In the genomic region with DNA sequence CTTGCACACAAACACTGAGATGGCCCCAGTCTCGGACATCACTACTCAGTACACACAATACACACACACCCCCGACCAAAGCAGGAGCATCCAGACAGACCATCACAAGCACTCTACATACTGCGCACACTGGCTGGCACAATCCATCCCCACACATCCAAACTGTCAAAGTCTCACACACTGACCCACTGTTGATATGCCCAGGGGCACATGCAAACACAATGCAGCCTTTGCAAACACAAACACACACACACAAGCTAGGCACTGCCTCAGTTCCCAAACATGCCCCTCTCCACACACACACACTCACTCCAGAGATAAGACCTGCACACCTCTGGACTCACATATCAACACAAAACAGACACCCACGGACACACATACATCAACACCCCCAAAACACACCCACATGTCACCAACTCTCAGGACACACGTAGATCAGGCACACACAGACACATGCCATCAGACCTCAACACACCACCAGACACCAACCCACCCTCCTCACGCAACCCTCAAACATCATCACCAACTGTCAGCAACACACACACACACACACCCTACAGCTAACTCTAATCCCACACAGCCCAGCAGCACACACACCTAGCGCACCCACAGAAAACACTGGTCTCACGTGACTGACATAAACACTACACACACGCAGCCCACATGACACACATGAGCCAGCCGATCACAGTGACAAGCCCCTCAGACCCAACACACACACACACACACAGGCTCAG, we compare ENCODE assay signal across 1 cellular context.
TF ChIP-seq lines count a peak whose summit lies in the region.

No MANE protein-coding gene starts in this region.

TF ChIP-seq in HEK293, 187 proteins besides CTCF, POLR2A, EP300 and RAD21 (continued from another document and continues in another):
- TF ChIP-seq, protein P1, sequence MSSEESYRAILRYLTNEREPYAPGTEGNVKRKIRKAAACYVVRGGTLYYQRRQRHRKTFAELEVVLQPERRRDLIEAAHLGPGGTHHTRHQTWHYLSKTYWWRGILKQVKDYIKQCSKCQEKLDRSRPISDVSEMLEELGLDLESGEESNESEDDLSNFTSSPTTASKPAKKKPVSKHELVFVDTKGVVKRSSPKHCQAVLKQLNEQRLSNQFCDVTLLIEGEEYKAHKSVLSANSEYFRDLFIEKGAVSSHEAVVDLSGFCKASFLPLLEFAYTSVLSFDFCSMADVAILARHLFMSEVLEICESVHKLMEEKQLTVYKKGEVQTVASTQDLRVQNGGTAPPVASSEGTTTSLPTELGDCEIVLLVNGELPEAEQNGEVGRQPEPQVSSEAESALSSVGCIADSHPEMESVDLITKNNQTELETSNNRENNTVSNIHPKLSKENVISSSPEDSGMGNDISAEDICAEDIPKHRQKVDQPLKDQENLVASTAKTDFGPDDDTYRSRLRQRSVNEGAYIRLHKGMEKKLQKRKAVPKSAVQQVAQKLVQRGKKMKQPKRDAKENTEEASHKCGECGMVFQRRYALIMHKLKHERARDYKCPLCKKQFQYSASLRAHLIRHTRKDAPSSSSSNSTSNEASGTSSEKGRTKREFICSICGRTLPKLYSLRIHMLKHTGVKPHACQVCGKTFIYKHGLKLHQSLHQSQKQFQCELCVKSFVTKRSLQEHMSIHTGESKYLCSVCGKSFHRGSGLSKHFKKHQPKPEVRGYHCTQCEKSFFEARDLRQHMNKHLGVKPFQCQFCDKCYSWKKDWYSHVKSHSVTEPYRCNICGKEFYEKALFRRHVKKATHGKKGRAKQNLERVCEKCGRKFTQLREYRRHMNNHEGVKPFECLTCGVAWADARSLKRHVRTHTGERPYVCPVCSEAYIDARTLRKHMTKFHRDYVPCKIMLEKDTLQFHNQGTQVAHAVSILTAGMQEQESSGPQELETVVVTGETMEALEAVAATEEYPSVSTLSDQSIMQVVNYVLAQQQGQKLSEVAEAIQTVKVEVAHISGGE (tag by site-specific recombination; conservative IDR thresholded peaks at IDR 0.05; ENCODE audit: low read depth): no peak
- TF ChIP-seq ZNF670 (tag by site-specific recombination; IDR thresholded peaks at IDR 0.05; ENCODE audit: low read depth) (no peak), OSR2 (tag by site-specific recombination; IDR thresholded peaks at IDR 0.05) (0 out of 2 replicates have a peak, but pooled peaks have one; percentile 23), SP7 (tag by site-specific recombination; IDR thresholded peaks at IDR 0.05) (peak; percentile 12; the same call in 1 of the 2 replicates), HOXD13 (CRISPR knock-in tag; IDR thresholded peaks at IDR 0.05; ENCODE audit: borderline replicate concordance) (0 out of 2 replicates have a peak, but pooled peaks have one; percentile 36), ZNF585B (tag by site-specific recombination; IDR thresholded peaks at IDR 0.05) (no peak), ZNF140 (tag by site-specific recombination; IDR thresholded peaks at IDR 0.05) (no peak), FEZF1 (tag by site-specific recombination; IDR thresholded peaks at IDR 0.05) (peak; percentile 3; the same call in 1 of the 2 replicates), ZNF777 (tag by site-specific recombination; IDR thresholded peaks at IDR 0.05; ENCODE audit: borderline replicate concordance) (peak; percentile 77), ZBTB21 (tag by site-specific recombination; IDR thresholded peaks at IDR 0.05) (no peak), ZNF274 (IDR thresholded peaks at IDR 0.05; ENCODE audit: low read length) (no peak), ZNF274 (tag by site-specific recombination; IDR thresholded peaks at IDR 0.05; ENCODE audit: borderline replicate concordance) (no peak), ZNF155 (tag by site-specific recombination; IDR thresholded peaks at IDR 0.05) (no peak), ZBTB17 (tag by site-specific recombination; IDR thresholded peaks at IDR 0.05) (peak; percentile 72), ZNF19 (tag by site-specific recombination; IDR thresholded peaks at IDR 0.05; ENCODE audit: low read depth) (0 out of 2 replicates have a peak, but pooled peaks have one; percentile 4), ZNF16 (tag by site-specific recombination; IDR thresholded peaks at IDR 0.05; ENCODE audit: low read depth) (no peak), ZNF138 (tag by site-specific recombination; IDR thresholded peaks at IDR 0.05; ENCODE audit: borderline replicate concordance) (no peak), GLIS2 (tag by site-specific recombination; IDR thresholded peaks at IDR 0.05) (no peak), ZNF366 (tag by site-specific recombination; conservative IDR thresholded peaks at IDR 0.05) (no peak), ZNF239 (tag by site-specific recombination; IDR thresholded peaks at IDR 0.05) (peak; percentile 63; the same call in 1 of the 2 replicates), KLF10 (tag by site-specific recombination; IDR thresholded peaks at IDR 0.05) (no peak), ZNF221 (tag by site-specific recombination; IDR thresholded peaks at IDR 0.05; ENCODE audit: borderline replicate concordance) (no peak), ZNF623 (tag by site-specific recombination; IDR thresholded peaks at IDR 0.05) (no peak), ZNF146 (tag by site-specific recombination; IDR thresholded peaks at IDR 0.05) (no peak), ZNF23 (tag by site-specific recombination; IDR thresholded peaks at IDR 0.05; ENCODE audit: borderline replicate concordance) (no peak), REPIN1 (tag by site-specific recombination; IDR thresholded peaks at IDR 0.05; ENCODE audit: low read depth) (no peak), ZNF10 (tag by site-specific recombination; IDR thresholded peaks at IDR 0.05) (no peak; the same call in 1 of the 2 replicates), ZNF341 (tag by site-specific recombination; IDR thresholded peaks at IDR 0.05; ENCODE audit: low read depth) (no peak), ZNF24 (tag by site-specific recombination; IDR thresholded peaks at IDR 0.05) (no peak), ZNF175 (tag by site-specific recombination; IDR thresholded peaks at IDR 0.05) (0 out of 2 replicates have a peak, but pooled peaks have one; percentile 37), ZNF426 (tag by site-specific recombination; IDR thresholded peaks at IDR 0.05) (no peak), ZNF768 (tag by site-specific recombination; IDR thresholded peaks at IDR 0.05) (no peak), ZNF677 (tag by site-specific recombination; IDR thresholded peaks at IDR 0.05) (no peak), ZFP41 (tag by site-specific recombination; IDR thresholded peaks at IDR 0.05; ENCODE audit: borderline replicate concordance) (0 out of 2 replicates have a peak, but pooled peaks have one; percentile 48)
- TF ChIP-seq, protein P2, sequence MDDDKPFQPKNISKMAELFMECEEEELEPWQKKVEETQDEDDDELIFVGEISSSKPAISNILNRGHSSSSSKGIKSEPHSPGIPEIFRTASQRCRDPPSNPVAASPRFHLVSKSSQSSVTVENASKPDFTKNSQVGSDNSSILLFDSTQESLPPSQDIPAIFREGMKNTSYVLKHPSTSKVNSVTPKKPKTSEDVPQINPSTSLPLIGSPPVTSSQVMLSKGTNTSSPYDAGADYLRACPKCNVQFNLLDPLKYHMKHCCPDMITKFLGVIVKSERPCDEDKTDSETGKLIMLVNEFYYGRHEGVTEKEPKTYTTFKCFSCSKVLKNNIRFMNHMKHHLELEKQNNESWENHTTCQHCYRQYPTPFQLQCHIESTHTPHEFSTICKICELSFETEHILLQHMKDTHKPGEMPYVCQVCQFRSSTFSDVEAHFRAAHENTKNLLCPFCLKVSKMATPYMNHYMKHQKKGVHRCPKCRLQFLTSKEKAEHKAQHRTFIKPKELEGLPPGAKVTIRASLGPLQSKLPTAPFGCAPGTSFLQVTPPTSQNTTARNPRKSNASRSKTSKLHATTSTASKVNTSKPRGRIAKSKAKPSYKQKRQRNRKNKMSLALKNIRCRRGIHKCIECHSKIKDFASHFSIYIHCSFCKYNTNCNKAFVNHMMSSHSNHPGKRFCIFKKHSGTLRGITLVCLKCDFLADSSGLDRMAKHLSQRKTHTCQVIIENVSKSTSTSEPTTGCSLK (tag by site-specific recombination; IDR thresholded peaks at IDR 0.05): no peak; the same call in 1 of the 2 replicates
- TF ChIP-seq, protein P3, sequence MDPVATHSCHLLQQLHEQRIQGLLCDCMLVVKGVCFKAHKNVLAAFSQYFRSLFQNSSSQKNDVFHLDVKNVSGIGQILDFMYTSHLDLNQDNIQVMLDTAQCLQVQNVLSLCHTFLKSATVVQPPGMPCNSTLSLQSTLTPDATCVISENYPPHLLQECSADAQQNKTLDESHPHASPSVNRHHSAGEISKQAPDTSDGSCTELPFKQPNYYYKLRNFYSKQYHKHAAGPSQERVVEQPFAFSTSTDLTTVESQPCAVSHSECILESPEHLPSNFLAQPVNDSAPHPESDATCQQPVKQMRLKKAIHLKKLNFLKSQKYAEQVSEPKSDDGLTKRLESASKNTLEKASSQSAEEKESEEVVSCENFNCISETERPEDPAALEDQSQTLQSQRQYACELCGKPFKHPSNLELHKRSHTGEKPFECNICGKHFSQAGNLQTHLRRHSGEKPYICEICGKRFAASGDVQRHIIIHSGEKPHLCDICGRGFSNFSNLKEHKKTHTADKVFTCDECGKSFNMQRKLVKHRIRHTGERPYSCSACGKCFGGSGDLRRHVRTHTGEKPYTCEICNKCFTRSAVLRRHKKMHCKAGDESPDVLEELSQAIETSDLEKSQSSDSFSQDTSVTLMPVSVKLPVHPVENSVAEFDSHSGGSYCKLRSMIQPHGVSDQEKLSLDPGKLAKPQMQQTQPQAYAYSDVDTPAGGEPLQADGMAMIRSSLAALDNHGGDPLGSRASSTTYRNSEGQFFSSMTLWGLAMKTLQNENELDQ (tag by site-specific recombination; IDR thresholded peaks at IDR 0.05; ENCODE audit: low read depth): no peak
- TF ChIP-seq, protein P4, sequence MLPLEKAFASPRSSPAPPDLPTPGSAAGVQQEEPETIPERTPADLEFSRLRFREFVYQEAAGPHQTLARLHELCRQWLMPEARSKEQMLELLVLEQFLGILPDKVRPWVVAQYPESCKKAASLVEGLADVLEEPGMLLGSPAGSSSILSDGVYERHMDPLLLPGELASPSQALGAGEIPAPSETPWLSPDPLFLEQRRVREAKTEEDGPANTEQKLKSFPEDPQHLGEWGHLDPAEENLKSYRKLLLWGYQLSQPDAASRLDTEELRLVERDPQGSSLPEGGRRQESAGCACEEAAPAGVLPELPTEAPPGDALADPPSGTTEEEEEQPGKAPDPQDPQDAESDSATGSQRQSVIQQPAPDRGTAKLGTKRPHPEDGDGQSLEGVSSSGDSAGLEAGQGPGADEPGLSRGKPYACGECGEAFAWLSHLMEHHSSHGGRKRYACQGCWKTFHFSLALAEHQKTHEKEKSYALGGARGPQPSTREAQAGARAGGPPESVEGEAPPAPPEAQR (tag by site-specific recombination; IDR thresholded peaks at IDR 0.05): peak; percentile 59; the same call in 1 of the 2 replicates
- TF ChIP-seq, protein P5, sequence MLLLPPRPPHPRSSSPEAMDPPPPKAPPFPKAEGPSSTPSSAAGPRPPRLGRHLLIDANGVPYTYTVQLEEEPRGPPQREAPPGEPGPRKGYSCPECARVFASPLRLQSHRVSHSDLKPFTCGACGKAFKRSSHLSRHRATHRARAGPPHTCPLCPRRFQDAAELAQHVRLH (tag by site-specific recombination; IDR thresholded peaks at IDR 0.05): peak; percentile 81; the same call in 1 of the 2 replicates
- TF ChIP-seq, protein P6, sequence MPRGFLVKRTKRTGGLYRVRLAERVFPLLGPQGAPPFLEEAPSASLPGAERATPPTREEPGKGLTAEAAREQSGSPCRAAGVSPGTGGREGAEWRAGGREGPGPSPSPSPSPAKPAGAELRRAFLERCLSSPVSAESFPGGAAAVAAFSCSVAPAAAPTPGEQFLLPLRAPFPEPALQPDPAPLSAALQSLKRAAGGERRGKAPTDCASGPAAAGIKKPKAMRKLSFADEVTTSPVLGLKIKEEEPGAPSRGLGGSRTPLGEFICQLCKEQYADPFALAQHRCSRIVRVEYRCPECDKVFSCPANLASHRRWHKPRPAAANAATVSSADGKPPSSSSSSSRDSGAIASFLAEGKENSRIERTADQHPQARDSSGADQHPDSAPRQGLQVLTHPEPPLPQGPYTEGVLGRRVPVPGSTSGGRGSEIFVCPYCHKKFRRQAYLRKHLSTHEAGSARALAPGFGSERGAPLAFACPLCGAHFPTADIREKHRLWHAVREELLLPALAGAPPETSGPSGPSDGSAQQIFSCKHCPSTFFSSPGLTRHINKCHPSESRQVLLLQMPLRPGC (tag by site-specific recombination; IDR thresholded peaks at IDR 0.05): peak; percentile 53
- TF ChIP-seq, protein P7, sequence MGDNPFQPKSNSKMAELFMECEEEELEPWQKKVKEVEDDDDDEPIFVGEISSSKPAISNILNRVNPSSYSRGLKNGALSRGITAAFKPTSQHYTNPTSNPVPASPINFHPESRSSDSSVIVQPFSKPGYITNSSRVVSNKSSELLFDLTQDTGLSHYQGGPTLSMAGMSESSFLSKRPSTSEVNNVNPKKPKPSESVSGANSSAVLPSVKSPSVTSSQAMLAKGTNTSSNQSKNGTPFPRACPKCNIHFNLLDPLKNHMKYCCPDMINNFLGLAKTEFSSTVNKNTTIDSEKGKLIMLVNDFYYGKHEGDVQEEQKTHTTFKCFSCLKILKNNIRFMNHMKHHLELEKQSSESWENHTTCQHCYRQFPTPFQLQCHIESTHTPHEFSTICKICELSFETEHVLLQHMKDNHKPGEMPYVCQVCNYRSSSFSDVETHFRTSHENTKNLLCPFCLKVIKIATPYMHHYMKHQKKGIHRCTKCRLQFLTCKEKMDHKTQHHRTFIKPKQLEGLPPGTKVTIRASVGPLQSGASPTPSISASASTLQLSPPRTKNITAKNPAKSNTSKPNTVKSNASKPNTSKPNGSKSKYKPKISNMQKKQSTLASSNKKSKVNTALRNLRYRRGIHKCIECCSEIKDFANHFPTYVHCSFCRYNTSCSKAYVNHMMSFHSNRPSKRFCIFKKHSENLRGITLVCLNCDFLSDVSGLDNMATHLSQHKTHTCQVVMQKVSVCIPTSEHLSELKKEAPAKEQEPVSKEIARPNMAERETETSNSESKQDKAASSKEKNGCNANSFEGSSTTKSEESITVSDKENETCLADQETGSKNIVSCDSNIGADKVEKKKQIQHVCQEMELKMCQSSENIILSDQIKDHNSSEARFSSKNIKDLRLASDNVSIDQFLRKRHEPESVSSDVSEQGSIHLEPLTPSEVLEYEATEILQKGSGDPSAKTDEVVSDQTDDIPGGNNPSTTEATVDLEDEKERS (tag by site-specific recombination; IDR thresholded peaks at IDR 0.05): peak; percentile 91
- TF ChIP-seq, protein P8, sequence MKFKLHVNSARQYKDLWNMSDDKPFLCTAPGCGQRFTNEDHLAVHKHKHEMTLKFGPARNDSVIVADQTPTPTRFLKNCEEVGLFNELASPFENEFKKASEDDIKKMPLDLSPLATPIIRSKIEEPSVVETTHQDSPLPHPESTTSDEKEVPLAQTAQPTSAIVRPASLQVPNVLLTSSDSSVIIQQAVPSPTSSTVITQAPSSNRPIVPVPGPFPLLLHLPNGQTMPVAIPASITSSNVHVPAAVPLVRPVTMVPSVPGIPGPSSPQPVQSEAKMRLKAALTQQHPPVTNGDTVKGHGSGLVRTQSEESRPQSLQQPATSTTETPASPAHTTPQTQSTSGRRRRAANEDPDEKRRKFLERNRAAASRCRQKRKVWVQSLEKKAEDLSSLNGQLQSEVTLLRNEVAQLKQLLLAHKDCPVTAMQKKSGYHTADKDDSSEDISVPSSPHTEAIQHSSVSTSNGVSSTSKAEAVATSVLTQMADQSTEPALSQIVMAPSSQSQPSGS (tag by site-specific recombination; IDR thresholded peaks at IDR 0.05; ENCODE audit: low read depth): no peak
- TF ChIP-seq, protein P9, sequence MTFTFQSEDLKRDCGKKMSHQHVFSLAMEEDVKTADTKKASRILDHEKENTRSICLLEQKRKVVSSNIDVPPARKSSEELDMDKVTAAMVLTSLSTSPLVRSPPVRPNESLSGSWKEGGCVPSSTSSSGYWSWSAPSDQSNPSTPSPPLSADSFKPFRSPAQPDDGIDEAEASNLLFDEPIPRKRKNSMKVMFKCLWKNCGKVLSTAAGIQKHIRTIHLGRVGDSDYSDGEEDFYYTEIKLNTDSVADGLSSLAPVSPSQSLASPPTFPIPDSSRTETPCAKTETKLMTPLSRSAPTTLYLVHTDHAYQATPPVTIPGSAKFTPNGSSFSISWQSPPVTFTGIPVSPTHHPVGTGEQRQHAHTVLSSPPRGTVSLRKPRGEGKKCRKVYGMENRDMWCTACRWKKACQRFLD (tag by site-specific recombination; IDR thresholded peaks at IDR 0.05): no peak
